11 cellular contexts compared by ENCODE assay signal in genomic region chr5:89878140-89878570, GRCh38.
A peak's percentile ranks its signal among the peaks of the same experiment; 100 is the strongest.
DNase-seq lines count a peak whose midpoint lies in the region; ATAC-seq and TF ChIP-seq lines count a peak whose summit lies in the region.
"Had no signal": no experiment of that assay in that cellular context is flagged by ENCODE, and none has a peak within 500 bp of the region (broad histone marks: within the 10 kb centered on the region; RNA-seq: fewer than 3 reads in every experiment).

No MANE protein-coding gene starts in this region.

- H3K27me3 Mint-ChIP-seq in T-helper 2 cell treated with Interferon-gamma antibody and Interleukin-4, amounts not matched to agents 5 μg/mL and 100 μg/mL, for 36 hours (ENCODE audit: low read depth) = no peaks in the 10 kb centered on the region
- H3K27me3 Mint-ChIP-seq: activated T-cell treated with anti-CD3 and anti-CD28 coated beads, Interleukin-2, amount 50 U/mL, for 24 hours; natural killer cell treated with Interleukin-12 subunit alpha and Interleukin-12 subunit beta and Interleukin-15 and Interleukin-18, amount 100 ng/mL, for 72 hours had no signal

- ATAC-seq in GM21526 (IDR thresholded peaks at IDR 0.05; ENCODE audit: low FRiP score, unreplicated experiment) = no peak
- ATAC-seq in HG03135 (IDR thresholded peaks at IDR 0.05; ENCODE audit: unreplicated experiment) = no peak
- ATAC-seq: natural killer cell treated with Interleukin-12 subunit alpha and Interleukin-12 subunit beta and Interleukin-15 and Interleukin-18, amount 100 ng/mL, for 72 hours had no signal

- DNase-seq in Caki2 (ENCODE audit: low read depth) (peak; percentile 25), LoVo (ENCODE audit: low spot score) (peak; percentile 53), astrocyte of the cerebellum (ENCODE audit: low read depth) (peak; percentile 99), kidney tubule cell (ENCODE audit: low spot score) (peak; percentile 57), medulla oblongata (ENCODE audit: extremely low spot score) (no peak)
- no peak for DNase-seq in T-helper 2 cell treated with Interferon-gamma antibody and Interleukin-4, amounts not matched to agents 5 μg/mL and 100 μg/mL, for 36 hours (ENCODE audit: low spot score)
- DNase-seq: activated T-cell treated with anti-CD3 and anti-CD28 coated beads, Interleukin-2, amount 50 U/mL, for 24 hours had no signal

- H3K9me3 Mint-ChIP-seq in T-helper 2 cell treated with Interferon-gamma antibody and Interleukin-4, amounts not matched to agents 5 μg/mL and 100 μg/mL, for 36 hours = no peaks in the 10 kb centered on the region
- H3K9me3 Mint-ChIP-seq: natural killer cell treated with Interleukin-12 subunit alpha and Interleukin-12 subunit beta and Interleukin-15 and Interleukin-18, amount 100 ng/mL, for 72 hours had no signal

- in situ Hi-C loops in Caki2 (cut with HindIII; ENCODE audit: low pct_unique_long_range_greater_than_20kb, low sequenced_read_pairs) (no loop called here), astrocyte of the cerebellum (cut with HindIII; ENCODE audit: low sequenced_read_pairs) (no loop called here)

- H3K36me3 Mint-ChIP-seq in T-helper 2 cell treated with Interferon-gamma antibody and Interleukin-4, amounts not matched to agents 5 μg/mL and 100 μg/mL, for 36 hours (ENCODE audit: low read depth) = no peaks in the 10 kb centered on the region
- H3K36me3 Mint-ChIP-seq: natural killer cell treated with Interleukin-12 subunit alpha and Interleukin-12 subunit beta and Interleukin-15 and Interleukin-18, amount 100 ng/mL, for 72 hours had no signal

- no peak overlapping the region for H3K4me3 ChIP-seq in astrocyte of the cerebellum (ENCODE audit: low read depth, low read length)
- H3K4me3 ChIP-seq: esophagus muscularis mucosa had no signal

- TF ChIP-seq CTCF in astrocyte of the cerebellum (IDR thresholded peaks at IDR 0.05; ENCODE audit: low read depth, low read length, missing control alignments) = no peak

- H3K4me1 Mint-ChIP-seq in T-helper 2 cell treated with Interferon-gamma antibody and Interleukin-4, amounts not matched to agents 5 μg/mL and 100 μg/mL, for 36 hours (ENCODE audit: low read depth) = no peaks in the 10 kb centered on the region

- H3K4me3 Mint-ChIP-seq in T-helper 2 cell treated with Interferon-gamma antibody and Interleukin-4, amounts not matched to agents 5 μg/mL and 100 μg/mL, for 36 hours = no peak overlapping the region
- H3K4me3 Mint-ChIP-seq: activated T-cell treated with anti-CD3 and anti-CD28 coated beads, Interleukin-2, amount 50 U/mL, for 24 hours; natural killer cell treated with Interleukin-12 subunit alpha and Interleukin-12 subunit beta and Interleukin-15 and Interleukin-18, amount 100 ng/mL, for 72 hours had no signal

- no peak overlapping the region for H3K27ac Mint-ChIP-seq in T-helper 2 cell treated with Interferon-gamma antibody and Interleukin-4, amounts not matched to agents 5 μg/mL and 100 μg/mL, for 36 hours
- H3K27ac Mint-ChIP-seq: activated T-cell treated with anti-CD3 and anti-CD28 coated beads, Interleukin-2, amount 50 U/mL, for 24 hours; natural killer cell treated with Interleukin-12 subunit alpha and Interleukin-12 subunit beta and Interleukin-15 and Interleukin-18, amount 100 ng/mL, for 72 hours had no signal

Comparison
In these comparisons a context has a peak if more than half of its experiments do, and no peak if none do; other contexts are left out.
1. DNase-seq: peak in Caki2 (single experiment), LoVo (single experiment), astrocyte of the cerebellum (single experiment) and kidney tubule cell (single experiment); none in T-helper 2 cell treated with Interferon-gamma antibody and Interleukin-4, amounts not matched to agents 5 μg/mL and 100 μg/mL, for 36 hours (single experiment) and medulla oblongata (single experiment).